ENCODE assay signal across 8 cellular contexts in genomic region chrX:129961180-129962083, GRCh38. TPM values are rescaled to one million over a fixed set of nuclear protein-coding genes. Genes with fewer than 3 reads are reported as not detected.
DNase-seq lines count a peak whose midpoint lies in the region; ATAC-seq and TF ChIP-seq lines count a peak whose summit lies in the region.

No MANE protein-coding gene starts in this region.

- peak; percentile 48 for DNase-seq in EL
- peak; percentile 81 for DNase-seq in PC-3
- peak; percentile 39 for DNase-seq in stimulated activated CD4-positive, alpha-beta T cell treated with anti-CD3 and anti-CD28 coated beads, Interleukin-2, amount 100 ng/mL, for 4 hours (ENCODE audit: low read depth)
- no peak for DNase-seq in dedifferentiated amniotic fluid mesenchymal stem cell (ENCODE audit: extremely low spot score)

- H3K27ac ChIP-seq in PC-3 (ENCODE audit: low read length) (no peak overlapping the region), iPS-18a (ENCODE audit: low read length) (no peak overlapping the region)

- H3K4me3 Mint-ChIP-seq in activated T-helper 17 cell treated with anti-CD3 and anti-CD28 coated beads, Interleukin-2, amount 50 U/mL, for 72 hours: peak overlapping the region; percentile 81

- peaks cover 12% of the 10 kb centered on the region for H3K4me1 ChIP-seq in PC-3 (ENCODE audit: insufficient read depth, low read length)
- peaks cover 6% of the 10 kb centered on the region for H3K4me1 ChIP-seq in iPS-18a (ENCODE audit: control insufficient read depth, low read depth, low read length)

- H3F3A ChIP-seq in PC-3 (ENCODE audit: low read length, unreplicated experiment): no peaks in the 10 kb centered on the region

- H4K20me1 ChIP-seq in PC-3 (ENCODE audit: low read length): no peaks in the 10 kb centered on the region

- H3K27me3 ChIP-seq in PC-3 (ENCODE audit: low read length) (no peaks in the 10 kb centered on the region), iPS-18a (ENCODE audit: control insufficient read depth, insufficient read depth, low read length) (peaks cover 41% of the 10 kb centered on the region)

- H3K79me2 ChIP-seq in PC-3 (ENCODE audit: low read length): no peaks in the 10 kb centered on the region

- BruUV-seq in PC-3 (replicated peaks; lab: Mats Ljungman, UMichigan): TSS peak; percentile 97

- H3K36me3 ChIP-seq in PC-3 (ENCODE audit: low read depth, low read length): no peaks in the 10 kb centered on the region
- H3K36me3 ChIP-seq in iPS-18a (ENCODE audit: control insufficient read depth, low read depth, low read length): no peaks in the 10 kb centered on the region

- peak overlapping the region; percentile 95 for H2AFZ ChIP-seq in PC-3 (ENCODE audit: low read length)

- no peak for TF ChIP-seq CTCF in PC-3 (conservative IDR thresholded peaks at IDR 0.05; ENCODE audit: low read depth, low read length)

- no peaks in the 10 kb centered on the region for H3K9me2 ChIP-seq in PC-3 (replicated peaks; ENCODE audit: low read length)

- intact Hi-C loops in PC-3 (cut with micrococcal nuclease): loop anchor here (1.0 kb wide), 1 partner anchor 17 kb away; no protein-coding TSS in a partner anchor

- H3K9ac ChIP-seq in PC-3 (ENCODE audit: low read length) (peak overlapping the region; percentile 40), iPS-18a (ENCODE audit: low read length) (no peak overlapping the region)

- CTCF ChIA-PET in PC-3 (lab: Charles Lee): no interaction called here

- H3K27me3 Mint-ChIP-seq in activated T-helper 17 cell treated with anti-CD3 and anti-CD28 coated beads, Interleukin-2, amount 50 U/mL, for 72 hours: no peaks in the 10 kb centered on the region

- peak overlapping the region; percentile 63 for H3K4me3 ChIP-seq in PC-3 (ENCODE audit: low read length)
- peak overlapping the region; percentile 45 for H3K4me3 ChIP-seq in iPS-18a (ENCODE audit: low read length)

- H3K9me3 Mint-ChIP-seq in activated T-helper 17 cell treated with anti-CD3 and anti-CD28 coated beads, Interleukin-2, amount 50 U/mL, for 72 hours: no peaks in the 10 kb centered on the region

- H3K27ac Mint-ChIP-seq in activated T-helper 17 cell treated with anti-CD3 and anti-CD28 coated beads, Interleukin-2, amount 50 U/mL, for 72 hours: peak overlapping the region; percentile 84

- H3K9me3 ChIP-seq in PC-3 (ENCODE audit: low read length) (no peaks in the 10 kb centered on the region), iPS-18a (ENCODE audit: control insufficient read depth, low read depth, low read length) (peaks cover 7% of the 10 kb centered on the region)

- POLR2A ChIA-PET in PC-3 (lab: Charles Lee; ENCODE audit: unreplicated experiment): no interaction called here

- H3K4me1 Mint-ChIP-seq in activated T-helper 17 cell treated with anti-CD3 and anti-CD28 coated beads, Interleukin-2, amount 50 U/mL, for 72 hours: peaks cover 5% of the 10 kb centered on the region

- no peaks in the 10 kb centered on the region for H3K36me3 Mint-ChIP-seq in activated T-helper 17 cell treated with anti-CD3 and anti-CD28 coated beads, Interleukin-2, amount 50 U/mL, for 72 hours (ENCODE audit: low read depth)

- peak; percentile 62 for ATAC-seq in GM19468 (IDR thresholded peaks at IDR 0.05; ENCODE audit: extremely low read depth, unreplicated experiment)
- ATAC-seq in HG03520 (IDR thresholded peaks at IDR 0.05; ENCODE audit: unreplicated experiment): peak; percentile 90
- peak; percentile 94 for ATAC-seq in PC-3
- ATAC-seq in activated T-helper 17 cell treated with anti-CD3 and anti-CD28 coated beads, Interleukin-2, amount 50 U/mL, for 72 hours (replicated peaks): peak; percentile 96

- peak overlapping the region; percentile 96 for H3K4me2 ChIP-seq in PC-3 (ENCODE audit: low read length)

RNA-seq across cellular contexts. Expression of gene BCORL1, which starts 21.0 kb away (rescaled TPM):
- total RNA-seq in PC-3 (2014; rRNA removed): 3.1 and 3.9 TPM in 2 replicates
- total RNA-seq in activated T-helper 17 cell treated with anti-CD3 and anti-CD28 coated beads, Interleukin-2, amount 50 U/mL, for 72 hours: 10 to 100 TPM in 1 of 2 donors, 1 to 10 TPM in 1; 8.4 to 11.7 TPM

RNA-seq across cellular contexts. Expression of gene UTP14A, which starts 55.5 kb away (rescaled TPM):
- total RNA-seq in PC-3 (2014; rRNA removed): 20.2 and 40.5 TPM in 2 replicates
- 10 to 100 TPM; 16.8 to 33.3 TPM for total RNA-seq in activated T-helper 17 cell treated with anti-CD3 and anti-CD28 coated beads, Interleukin-2, amount 50 U/mL, for 72 hours
